1 cellular context compared by ENCODE assay signal in the genomic region with DNA sequence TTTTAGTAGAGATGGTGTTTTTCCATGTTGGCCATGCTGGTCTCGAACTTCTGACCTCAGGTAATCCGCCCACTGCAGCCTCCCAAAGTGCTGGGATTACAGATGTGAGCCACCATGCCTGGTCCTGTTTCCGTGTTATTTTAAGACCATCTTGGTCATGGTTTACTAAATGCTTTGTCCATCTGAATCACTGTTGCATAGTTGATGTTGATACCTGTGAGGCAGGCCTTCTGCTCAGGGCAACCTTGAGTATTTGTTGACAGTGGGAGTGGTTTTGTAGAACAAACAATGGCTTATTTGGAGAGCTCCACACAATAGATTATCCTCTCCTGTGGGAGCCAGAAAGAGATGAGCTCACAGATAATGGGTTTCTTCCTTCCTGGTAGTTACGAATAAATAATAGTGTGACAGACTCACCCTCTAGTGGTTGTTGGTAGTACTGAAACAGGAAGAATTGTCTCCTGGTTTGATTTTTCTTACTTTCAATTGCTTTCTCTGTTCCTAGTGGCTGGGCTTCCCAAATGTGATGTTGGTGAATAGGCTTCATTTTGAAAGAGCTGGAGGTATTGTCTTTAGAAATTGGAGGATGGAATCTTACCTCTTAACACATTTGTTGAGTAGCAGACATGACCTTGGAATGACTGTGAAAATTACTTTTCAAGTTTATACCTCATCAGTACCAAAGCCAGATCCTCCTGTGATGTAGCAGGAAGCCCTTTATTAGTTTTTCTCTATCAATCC.
TF ChIP-seq lines count a peak whose summit lies in the region.

No MANE protein-coding gene starts in this region.

TF ChIP-seq in K562, 482 proteins besides CTCF, POLR2A, EP300 and RAD21 (continued from another document):
- TF ChIP-seq PBX2 (CRISPR knock-in tag; IDR thresholded peaks at IDR 0.05; ENCODE audit: low read depth) (no peak), PBX2 (tag; conservative IDR thresholded peaks at IDR 0.05; ENCODE audit: low read depth) (peak; percentile 41; the same call in 1 of the 2 replicates), PTRF (tag; IDR thresholded peaks at IDR 0.05) (no peak), CC2D1A (IDR thresholded peaks at IDR 0.05) (0 out of 2 replicates have a peak, but pooled peaks have one; percentile 13), ELF4 (CRISPR knock-in tag; IDR thresholded peaks at IDR 0.05) (no peak), ARID3B (CRISPR knock-in tag; IDR thresholded peaks at IDR 0.05; ENCODE audit: borderline replicate concordance) (no peak), RCOR1 (IDR thresholded peaks at IDR 0.05; ENCODE audit: borderline replicate concordance in 1 of 2, low read depth in 2 of 2, low read length in 2 of 2) (no peak), ZNF133 (CRISPR knock-in tag; IDR thresholded peaks at IDR 0.05) (no peak), TAF15 (IDR thresholded peaks at IDR 0.05; ENCODE audit: low read depth, low read length) (no peak), ZFP91 (CRISPR knock-in tag; IDR thresholded peaks at IDR 0.05) (no peak), ZNF79 (CRISPR knock-in tag; IDR thresholded peaks at IDR 0.05; ENCODE audit: low read depth) (no peak), ETV1 (tag; conservative IDR thresholded peaks at IDR 0.05; ENCODE audit: low read depth) (peak; percentile 72), TFAM (CRISPR knock-in tag; conservative IDR thresholded peaks at IDR 0.05) (no peak), ZNF764 (CRISPR knock-in tag; IDR thresholded peaks at IDR 0.05; ENCODE audit: low read depth) (no peak), E2F4 (CRISPR knock-in tag; IDR thresholded peaks at IDR 0.05; ENCODE audit: low read depth) (no peak), NFYB (IDR thresholded peaks at IDR 0.05; ENCODE audit: extremely low read depth, insufficient read length) (no peak), ZNF436 (CRISPR knock-in tag; IDR thresholded peaks at IDR 0.05) (no peak), ATF1 (CRISPR knock-in tag; IDR thresholded peaks at IDR 0.05) (no peak), ATF1 (tag; IDR thresholded peaks at IDR 0.05) (0 out of 2 replicates have a peak, but pooled peaks have one; percentile 17), BRD9 (IDR thresholded peaks at IDR 0.05; ENCODE audit: low read depth, partially characterized antibody) (no peak), SLC30A9 (CRISPR knock-in tag; IDR thresholded peaks at IDR 0.05) (no peak), XRCC4 (IDR thresholded peaks at IDR 0.05; ENCODE audit: extremely low read depth, insufficient read depth, insufficient read length) (no peak), ZNF830 (CRISPR knock-in tag; IDR thresholded peaks at IDR 0.05) (no peak), ATF3 (IDR thresholded peaks at IDR 0.05) (0 out of 2 replicates have a peak, but pooled peaks have one; percentile 8), ATF3 (CRISPR knock-in tag; conservative IDR thresholded peaks at IDR 0.05) (no peak)
- TF ChIP-seq, protein P1, sequence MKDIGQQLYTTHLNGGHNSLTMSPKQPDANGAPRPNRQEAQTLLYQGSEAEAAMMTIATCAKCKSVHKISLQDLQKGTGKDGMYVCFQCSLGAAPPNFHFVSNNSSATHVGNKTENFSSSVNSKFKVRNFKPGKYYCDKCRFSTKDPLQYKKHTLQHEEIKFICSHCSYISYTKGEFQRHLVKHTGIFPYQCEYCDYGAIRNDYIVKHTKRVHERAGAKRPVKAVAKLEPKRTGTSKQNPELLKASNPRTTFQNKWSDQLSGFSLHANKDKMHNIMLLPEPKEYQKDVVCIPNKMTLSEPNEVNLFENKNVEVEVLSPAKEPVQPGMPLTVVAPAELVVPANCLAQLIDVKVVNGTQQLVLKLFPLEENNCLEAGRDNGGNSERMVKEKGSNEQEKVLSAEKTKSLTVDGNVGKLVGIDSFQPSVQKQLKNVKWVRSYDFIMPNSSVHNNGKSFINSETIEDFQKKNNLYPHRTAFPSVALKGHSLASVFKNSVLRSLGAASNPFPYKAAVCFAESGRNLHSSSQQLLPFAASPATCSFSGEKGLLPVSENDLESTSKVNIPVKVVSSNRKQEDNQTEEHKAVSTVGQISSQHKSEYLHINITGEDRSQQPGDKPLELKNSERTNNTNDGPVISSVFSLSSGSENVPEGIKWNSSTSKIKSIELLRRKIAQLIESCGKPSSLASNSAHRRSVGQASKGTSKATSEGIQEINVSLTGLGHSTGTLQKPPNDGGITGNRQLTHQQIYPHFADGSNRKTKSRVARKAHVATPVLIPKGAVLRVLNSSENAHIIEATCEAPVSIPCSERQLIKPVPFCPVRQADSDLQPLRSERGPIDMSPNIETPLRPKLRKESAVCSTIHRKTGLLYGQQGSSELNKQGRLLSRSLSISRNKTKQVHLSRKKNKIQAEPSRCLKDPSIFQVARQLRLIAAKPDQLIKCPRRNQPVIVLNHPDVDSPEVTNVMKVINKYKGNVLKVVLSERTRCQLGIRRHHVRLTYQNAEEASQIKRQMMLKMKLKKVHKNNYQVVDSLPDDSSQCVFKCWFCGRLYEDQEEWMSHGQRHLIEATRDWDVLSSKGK (CRISPR knock-in tag; IDR thresholded peaks at IDR 0.05): no peak
- TF ChIP-seq, protein P2, sequence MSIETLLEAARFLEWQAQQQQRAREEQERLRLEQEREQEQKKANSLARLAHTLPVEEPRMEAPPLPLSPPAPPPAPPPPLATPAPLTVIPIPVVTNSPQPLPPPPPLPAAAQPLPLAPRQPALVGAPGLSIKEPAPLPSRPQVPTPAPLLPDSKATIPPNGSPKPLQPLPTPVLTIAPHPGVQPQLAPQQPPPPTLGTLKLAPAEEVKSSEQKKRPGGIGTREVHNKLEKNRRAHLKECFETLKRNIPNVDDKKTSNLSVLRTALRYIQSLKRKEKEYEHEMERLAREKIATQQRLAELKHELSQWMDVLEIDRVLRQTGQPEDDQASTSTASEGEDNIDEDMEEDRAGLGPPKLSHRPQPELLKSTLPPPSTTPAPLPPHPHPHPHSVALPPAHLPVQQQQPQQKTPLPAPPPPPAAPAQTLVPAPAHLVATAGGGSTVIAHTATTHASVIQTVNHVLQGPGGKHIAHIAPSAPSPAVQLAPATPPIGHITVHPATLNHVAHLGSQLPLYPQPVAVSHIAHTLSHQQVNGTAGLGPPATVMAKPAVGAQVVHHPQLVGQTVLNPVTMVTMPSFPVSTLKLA (conservative IDR thresholded peaks at IDR 0.05): no peak
TF ChIP-seq in K562: peak in this region for 35.
